10 cellular contexts compared by ENCODE assay signal in the genomic region with DNA sequence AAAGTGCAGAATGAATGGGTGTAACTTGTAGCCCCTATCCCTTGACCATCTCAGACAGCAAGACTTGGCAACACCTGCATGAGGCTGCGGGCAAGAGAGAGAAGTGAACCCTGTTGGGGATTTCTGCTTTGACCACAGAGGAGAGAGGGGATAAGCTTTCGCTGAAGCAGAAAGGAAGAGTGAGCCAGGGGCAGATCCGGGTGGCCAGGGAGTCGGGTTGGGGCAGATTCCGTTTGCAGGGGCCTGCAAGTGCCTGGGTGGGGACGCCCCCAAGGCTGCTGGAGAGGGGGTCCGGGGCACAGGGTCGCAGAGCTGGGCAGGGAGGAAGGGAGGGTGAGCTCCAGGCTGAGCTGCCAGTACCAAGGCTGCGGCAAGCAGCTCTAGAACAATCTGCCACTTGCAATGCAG. TPM values are rescaled to one million over a fixed set of nuclear protein-coding genes. Genes with fewer than 3 reads are reported as not detected.
DNase-seq lines count a peak whose midpoint lies in the region; ATAC-seq, FAIRE-seq and TF ChIP-seq lines count a peak whose summit lies in the region.
"Had no signal": no experiment of that assay in that cellular context is flagged by ENCODE, and none has a peak within 500 bp of the region (broad histone marks: within the 10 kb centered on the region; RNA-seq: fewer than 3 reads in every experiment).

No MANE protein-coding gene starts in this region.

- H3K27me3 Mint-ChIP-seq in naive B cell (no peaks in the 10 kb centered on the region), H9 (ENCODE audit: low read depth) (peaks cover 31% of the 10 kb centered on the region)

- H3K27ac Mint-ChIP-seq in naive B cell (peak overlapping the region; percentile 72 to 97 (median 94)), H9 (peak overlapping the region in 1 of 3 experiments; percentile 17; a peak in 1 of 7 replicates)
- H3K27ac Mint-ChIP-seq: nephron progenitor cell had no signal

- no peak overlapping the region for H2BK5ac ChIP-seq in H9 (ENCODE audit: insufficient read length, low read length)

- H3K23ac ChIP-seq in H9 (ENCODE audit: insufficient read length, low read depth, low read length), result no peak overlapping the region

- DNase-seq in GM18507 (ENCODE audit: extremely low spot score, insufficient read length, low read depth) (peak; percentile 66), naive B cell (peak; percentile 85), caudate nucleus (lab: John Stamatoyannopoulos, UW) (no peak), H9 (no peak)
- no peak for DNase-seq in activated effector memory CD4-positive, alpha-beta T cell treated with anti-CD3 and anti-CD28 coated beads, Interleukin-2, amount 50 U/mL, for 16 hours

- no peak overlapping the region for H2AK5ac ChIP-seq in H9 (ENCODE audit: insufficient read length, low read length)

- no peak overlapping the region for H4K8ac ChIP-seq in H9 (replicated peaks; ENCODE audit: insufficient read length, low read depth, low read length)

- H3K27me3 ChIP-seq in OCI-LY1 (ENCODE audit: insufficient read depth, low read length) (no peaks in the 10 kb centered on the region; the same call in 1 of the 2 replicates), H9 (ENCODE audit: insufficient read depth, low read length) (no peaks in the 10 kb centered on the region)

- no peak overlapping the region for H2BK20ac ChIP-seq in H9 (ENCODE audit: low read depth, low read length, poor library complexity, severe bottlenecking)

- H3K18ac ChIP-seq in H9 (ENCODE audit: insufficient read length, low read depth, low read length), result no peak overlapping the region

- H2BK120ac ChIP-seq in H9 (ENCODE audit: low read depth, low read length, poor library complexity, severe bottlenecking), result no peak overlapping the region

- H3K4me3 ChIP-seq in OCI-LY1 (ENCODE audit: low read depth, low read length, poor library complexity, severe bottlenecking), result peak overlapping the region; percentile 47

- no peaks in the 10 kb centered on the region for H3K79me1 ChIP-seq in H9 (ENCODE audit: insufficient read depth, low read depth, low read length, poor library complexity, severe bottlenecking)

- H2AFZ ChIP-seq in OCI-LY1 (ENCODE audit: low read length) (no peak overlapping the region), H9 (ENCODE audit: low read length) (no peak overlapping the region)

- no peak for TF ChIP-seq CTCF in OCI-LY1 (IDR thresholded peaks at IDR 0.05; ENCODE audit: low read length)
- no peak for TF ChIP-seq CTCF in H9 (conservative IDR thresholded peaks at IDR 0.05)

- H2BK12ac ChIP-seq in H9 (ENCODE audit: insufficient read length, low read depth, low read length), result no peak overlapping the region

- H3K79me2 ChIP-seq in OCI-LY1 (ENCODE audit: insufficient read depth, low read length) (no peaks in the 10 kb centered on the region), H9 (ENCODE audit: insufficient read depth, low read length) (no peaks in the 10 kb centered on the region)

- H3K9ac ChIP-seq in OCI-LY1 (ENCODE audit: low read length) (no peak overlapping the region; the same call in 1 of the 2 replicates), H9 (ENCODE audit: extremely low read depth, insufficient read length, low read length) (no peak overlapping the region)

- no peak overlapping the region for H3T11ph ChIP-seq in H9 (ENCODE audit: low read length)

- no peaks in the 10 kb centered on the region for H3K23me2 ChIP-seq in H9 (ENCODE audit: insufficient read length, low read depth, low read length, poor library complexity, severe bottlenecking)

- H4K20me1 ChIP-seq in OCI-LY1 (ENCODE audit: insufficient read depth, low read length), result no peaks in the 10 kb centered on the region
- H4K20me1 ChIP-seq in H9 (ENCODE audit: control insufficient read depth, insufficient read depth, insufficient read length), result no peaks in the 10 kb centered on the region

- H3K4me3 Mint-ChIP-seq in naive B cell, result peak overlapping the region; percentile 80 to 96 (median 90)
- H3K4me3 Mint-ChIP-seq in H9, result no peak overlapping the region; a peak in 1 of 5 replicates
- H3K4me3 Mint-ChIP-seq: nephron progenitor cell had no signal

- no peak overlapping the region; the same call in 1 of the 2 replicates for H2BK15ac ChIP-seq in H9 (ENCODE audit: low read depth, low read length)

- no peaks in the 10 kb centered on the region for H3K36me3 ChIP-seq in OCI-LY1 (ENCODE audit: insufficient read depth, low read length)
- H3K36me3 ChIP-seq: thoracic aorta had no signal

- H4K91ac ChIP-seq in H9 (ENCODE audit: insufficient read length, low read depth, low read length), result no peak overlapping the region

- H3K14ac ChIP-seq in H9 (ENCODE audit: insufficient read depth, low read length), result no peak overlapping the region; the same call in 1 of the 2 replicates

- H3K9me2 ChIP-seq in OCI-LY1 (ENCODE audit: low read depth, low read length), result no peaks in the 10 kb centered on the region

- no peak overlapping the region for H4K5ac ChIP-seq in H9 (ENCODE audit: insufficient read length, low read depth, low read length)

- H3K9me3 Mint-ChIP-seq in naive B cell (peaks cover 0 to 4% (median 0%) of the 10 kb centered on the region in 7 donors), H9 (peaks cover 0 to 3% of the 10 kb centered on the region in 2 experiments; a peak in 2 of 5 replicates)

- ATAC-seq in GM21786 (IDR thresholded peaks at IDR 0.05; ENCODE audit: unreplicated experiment), result peak; percentile 45
- peak; percentile 63 to 71 for ATAC-seq in naive B cell (ENCODE audit: low read depth in 2 of 2)
- ATAC-seq in GM21360 (IDR thresholded peaks at IDR 0.05; ENCODE audit: unreplicated experiment), result no peak

- no peaks in the 10 kb centered on the region for H3K36me3 Mint-ChIP-seq in naive B cell
- no peaks in the 10 kb centered on the region for H3K36me3 Mint-ChIP-seq in H9 (ENCODE audit: insufficient read depth in 1 of 3, low read depth in 3 of 3)

- no peaks in the 10 kb centered on the region for H3F3A ChIP-seq in OCI-LY1 (ENCODE audit: insufficient read depth, low read length)

- H3K27ac ChIP-seq in OCI-LY1 (ENCODE audit: low read depth, low read length, poor library complexity, severe bottlenecking), result peak overlapping the region; percentile 55
- no peak overlapping the region for H3K27ac ChIP-seq in caudate nucleus (ENCODE audit: low read depth, low read length)
- H3K27ac ChIP-seq in H9 (ENCODE audit: insufficient read length, low read depth, low read length), result no peak overlapping the region
- H3K27ac ChIP-seq: thoracic aorta had no signal

- no CpG with 5 or more reads among the region's 9 CpGs for WGBS in H9 (ENCODE audit: extremely low coverage, insufficient read length, low lambda C conversion rate)

- H3K56ac ChIP-seq in H9 (ENCODE audit: insufficient read length, low read depth, low read length), result no peak overlapping the region

- peak; percentile 99 for FAIRE-seq in GM18507 (lab: Jason Lieb, UNC)

- H3K4me2 ChIP-seq in OCI-LY1 (ENCODE audit: low read length) (peak overlapping the region; percentile 65), H9 (ENCODE audit: insufficient read depth, insufficient read length, low read length) (no peak overlapping the region)

- H3K4ac ChIP-seq in H9 (ENCODE audit: low read depth, low read length), result no peak overlapping the region

- H3K4me1 Mint-ChIP-seq in naive B cell (peaks cover 47 to 67% (median 59%) of the 10 kb centered on the region in 3 donors), H9 (peaks cover 0 to 17% of the 10 kb centered on the region in 2 experiments; a peak in 3 of 4 replicates)

- H3K9me3 ChIP-seq in OCI-LY1 (ENCODE audit: low read length) (no peaks in the 10 kb centered on the region), H9 (ENCODE audit: control insufficient read depth, low read depth, low read length) (no peaks in the 10 kb centered on the region)
- H3K9me3 ChIP-seq: thoracic aorta had no signal

- H3K4me1 ChIP-seq in OCI-LY1 (ENCODE audit: insufficient read depth, low read length, severe bottlenecking), result peaks cover 55% of the 10 kb centered on the region
- no peaks in the 10 kb centered on the region for H3K4me1 ChIP-seq in H9 (ENCODE audit: insufficient read depth, low read length)

RNA-seq across cellular contexts. Expression of gene PIK3CD, which starts 25.3 kb away (rescaled TPM):
- polyA plus RNA-seq in naive B cell (ENCODE audit: low read depth in 6 of 6), result 100 to 1,000 TPM in 1 of 6 donors, 10 to 100 TPM in 5; 29.6 to 105 (median 58.0) TPM
- 10.0 and 10.6 TPM in 2 replicates for total RNA-seq in H9 (2021)

RNA-seq across cellular contexts. Expression of gene TMEM201, which starts 37.5 kb away (rescaled TPM):
- 1 to 10 TPM in 4 of 6 donors, under 1 TPM in 2; 0.89 to 3.5 (median 1.2) TPM for polyA plus RNA-seq in naive B cell (ENCODE audit: low read depth in 6 of 6)
- total RNA-seq in H9 (2021), result 31.0 and 31.3 TPM in 2 replicates

Comparison
In these comparisons a context has a peak if more than half of its experiments do, and no peak if none do; other contexts are left out.
1. DNase-seq: peak in GM18507 (single experiment) and naive B cell (single experiment); none in caudate nucleus (0 of 61), H9 (single experiment) and activated effector memory CD4-positive, alpha-beta T cell treated with anti-CD3 and anti-CD28 coated beads, Interleukin-2, amount 50 U/mL, for 16 hours (single experiment).
2. H3K4me3 Mint-ChIP-seq: peak in naive B cell (8 of 8); none in H9 (0 of 2).